ENCODE assay signal across 8 cellular contexts in the genomic region with DNA sequence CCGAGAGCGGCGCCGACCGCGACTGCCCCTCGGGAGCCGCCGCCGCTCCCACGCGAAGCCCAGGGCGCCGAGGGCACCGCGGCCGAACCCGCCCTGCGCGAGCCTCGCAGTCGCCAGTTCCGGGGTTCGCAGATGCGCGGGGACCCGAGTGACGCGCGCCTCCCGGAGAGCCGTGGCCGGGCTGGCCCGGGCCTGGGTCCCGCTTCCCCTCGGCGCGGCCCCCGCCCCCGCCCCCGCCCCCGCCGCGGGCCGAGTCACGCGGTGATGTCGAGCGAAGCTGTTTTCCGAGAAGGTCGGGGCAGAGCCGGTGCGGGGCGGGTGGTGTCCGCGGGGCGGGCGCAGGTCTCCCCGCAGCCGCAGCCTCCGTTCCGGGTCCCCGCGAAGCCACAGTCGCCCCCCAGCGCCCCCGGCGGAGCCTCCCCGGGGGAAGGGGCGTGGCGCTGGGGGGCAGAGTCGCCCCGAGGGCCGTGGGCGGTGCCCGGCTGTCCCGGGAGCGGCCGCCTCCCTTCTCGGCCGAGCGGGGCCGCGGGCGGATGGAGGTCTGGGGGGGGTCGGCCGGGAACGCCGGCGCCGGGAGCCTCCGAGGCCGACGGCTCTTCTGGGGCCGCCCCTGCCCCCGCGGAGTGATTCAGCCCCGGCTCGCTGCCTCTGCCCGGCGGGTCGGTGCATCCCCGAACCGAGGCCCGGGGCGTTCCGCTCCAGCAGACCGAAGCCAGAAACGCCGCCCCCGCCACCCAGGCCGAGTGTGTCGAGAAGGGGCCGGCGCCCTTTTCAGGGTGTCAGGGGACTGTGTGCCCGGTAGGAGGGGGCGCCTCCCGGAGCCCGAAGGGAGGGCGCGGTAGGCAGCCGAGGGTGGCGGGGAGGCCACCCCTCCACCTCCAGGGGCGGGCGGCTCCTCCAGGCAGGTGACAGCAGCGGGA. TPM values are rescaled to one million over a fixed set of nuclear protein-coding genes. Genes with fewer than 3 reads are reported as not detected.
DNase-seq lines count a peak whose midpoint lies in the region; ATAC-seq and TF ChIP-seq lines count a peak whose summit lies in the region.

No MANE protein-coding gene starts in this region.

- peak in 1 of 2 donors; percentile 6 for TF ChIP-seq POLR2A in adrenal gland (IDR thresholded peaks at IDR 0.05)

- no peaks in the 10 kb centered on the region; the same call in 1 of the 2 replicates for H4K20me1 ChIP-seq in PC-9 (ENCODE audit: insufficient read depth)

- CTCF ChIA-PET in PC-9 (lab: Charles Lee), result no interaction called here

- POLR2A ChIA-PET in PC-9 (lab: Charles Lee; ENCODE audit: unreplicated experiment), result no interaction called here

- peaks cover 45% of the 10 kb centered on the region for H3K79me2 ChIP-seq in PC-9 (ENCODE audit: low read depth)

- ATAC-seq in GM19324 (IDR thresholded peaks at IDR 0.05; ENCODE audit: low FRiP score, unreplicated experiment), result no peak

- intact Hi-C loops in PC-9 (cut with micrococcal nuclease; ENCODE audit: unreplicated experiment) (no loop called here), adrenal gland (cut with DNase I) (no loop called here)

- TF ChIP-seq CTCF in PC-9 (conservative IDR thresholded peaks at IDR 0.05) (no peak), adrenal gland (IDR thresholded peaks at IDR 0.05) (no peak)

- H3K4me2 ChIP-seq in PC-9, result peak overlapping the region; percentile 73

- BruUV-seq in PC-9 (replicated peaks; lab: Mats Ljungman, UMichigan), result no TSS peak

- peaks cover 25% of the 10 kb centered on the region for H3F3A ChIP-seq in PC-9 (ENCODE audit: insufficient read depth, low read depth)

- peaks cover 35% of the 10 kb centered on the region for H3K4me1 ChIP-seq in PC-9 (replicated peaks; ENCODE audit: insufficient read depth)
- H3K4me1 ChIP-seq in adrenal gland (replicated peaks in 1 of 2), result peaks cover 0 to 25% of the 10 kb centered on the region in 2 donors
- peaks cover 11% of the 10 kb centered on the region for H3K4me1 ChIP-seq in iPS-20b (ENCODE audit: insufficient read depth, low read length)

- H3K9me3 ChIP-seq in PC-9 (ENCODE audit: insufficient read depth, low read depth) (no peaks in the 10 kb centered on the region), adrenal gland (replicated peaks in 1 of 3) (no peaks in the 10 kb centered on the region), iPS-20b (ENCODE audit: insufficient read depth, low read depth, low read length) (no peaks in the 10 kb centered on the region)

- no peak overlapping the region for H2AFZ ChIP-seq in PC-9

- H3K4me3 ChIP-seq in GM08714 (ENCODE audit: low read length) (peak overlapping the region; percentile 38; the same call in 1 of the 2 replicates), PC-9 (peak overlapping the region; percentile 54; the same call in 1 of the 2 replicates), adrenal gland (peak overlapping the region in 2 of 4 donors; percentile 17 to 93), iPS-20b (ENCODE audit: low read length) (peak overlapping the region; percentile 45; the same call in 1 of the 2 replicates)

- H3K36me3 ChIP-seq in PC-9 (ENCODE audit: low read depth) (no peaks in the 10 kb centered on the region), adrenal gland (replicated peaks in 1 of 2) (peaks cover 0 to 6% of the 10 kb centered on the region in 2 donors), iPS-20b (ENCODE audit: insufficient read depth, low read depth, low read length) (no peaks in the 10 kb centered on the region)

- no peak overlapping the region for H3K27ac ChIP-seq in PC-9
- peak overlapping the region in 3 of 5 donors; percentile 68 to 91 (median 70) for H3K27ac ChIP-seq in adrenal gland
- H3K27ac ChIP-seq in iPS-20b (ENCODE audit: low read length), result no peak overlapping the region

- peak in 1 of 2 experiments; percentile 33 for DNase-seq in PC-9
- DNase-seq in adrenal gland, result peak in 1 of 7 donors; percentile 46
- DNase-seq in stimulated activated CD4-positive, alpha-beta T cell treated with anti-CD3 and anti-CD28 coated beads, Interleukin-1b, Interleukin-23, amount 100 ng/mL, for 4 hours (ENCODE audit: low read depth in 2 of 2), result peak; percentile 28 to 50
- DNase-seq in NOMO-1 treated with dmso at 0.1 percent for 144 hours (lab: John Stamatoyannopoulos, UW; ENCODE audit: unreplicated experiment), result no peak
- DNase-seq in SIG-M5 (lab: John Stamatoyannopoulos, UW), result no peak

- H3K9me2 ChIP-seq in PC-9 (ENCODE audit: insufficient read depth), result no peaks in the 10 kb centered on the region

- peaks cover 8% of the 10 kb centered on the region; the same call in 1 of the 2 replicates for H3K27me3 ChIP-seq in PC-9 (ENCODE audit: insufficient read depth, low read depth)
- H3K27me3 ChIP-seq in adrenal gland, result no peaks in the 10 kb centered on the region
- peaks cover 58% of the 10 kb centered on the region for H3K27me3 ChIP-seq in iPS-20b (ENCODE audit: insufficient read depth, low read length)

- WGBS in adrenal gland, 4 donors, result 0 to 5% (median 4%) methylated on average over 7 to 125 of the region's 126 CpGs; no CpG with 5 or more reads in 1 of the 4 donors

- H3K9ac ChIP-seq in iPS-20b (ENCODE audit: low read depth, low read length), result no peak overlapping the region

RNA-seq across cellular contexts. Expression of gene METRNL, which starts 1.5 kb away (rescaled TPM):
- total RNA-seq in PC-9 (2021) (44.6 and 61.7 TPM in 2 replicates), adrenal gland (10 to 100 TPM; 18.3 to 72.7 (median 32.5) TPM)
- 10 to 100 TPM in 2 of 3 donors, 1 to 10 TPM in 1; 1.9 to 50.8 (median 13.0) TPM for polyA plus RNA-seq in adrenal gland

Comparison
In these comparisons a context has a peak if more than half of its experiments do, and no peak if none do; other contexts are left out.
1. DNase-seq: peak in stimulated activated CD4-positive, alpha-beta T cell treated with anti-CD3 and anti-CD28 coated beads, Interleukin-1b, Interleukin-23, amount 100 ng/mL, for 4 hours (2 of 2); none in NOMO-1 treated with dmso at 0.1 percent for 144 hours (single experiment) and SIG-M5 (single experiment).
2. H3K27ac ChIP-seq: peak in adrenal gland (3 of 5); none in PC-9 (single experiment) and iPS-20b (single experiment).